Comparison of ENCODE assay signal across 8 cellular contexts in genomic region chr16:76653390-76654026, GRCh38.
A peak's percentile ranks its signal among the peaks of the same experiment; 100 is the strongest.
DNase-seq lines count a peak whose midpoint lies in the region; ATAC-seq and TF ChIP-seq lines count a peak whose summit lies in the region.

No MANE protein-coding gene starts in this region.

- H3K4me1 ChIP-seq in heart left ventricle (no peaks in the 10 kb centered on the region), right cardiac atrium (ENCODE audit: control insufficient read depth, insufficient read depth, low read length) (no peaks in the 10 kb centered on the region), breast epithelium (no peaks in the 10 kb centered on the region), mucosa of descending colon (ENCODE audit: low read depth) (no peaks in the 10 kb centered on the region)

- H3K27me3 ChIP-seq in heart left ventricle (peaks cover 0 to 5% (median 0%) of the 10 kb centered on the region in 9 donors), right cardiac atrium (ENCODE audit: control insufficient read depth, insufficient read depth) (no peaks in the 10 kb centered on the region), breast epithelium (no peaks in the 10 kb centered on the region)

- TF ChIP-seq POLR2A in heart left ventricle (IDR thresholded peaks at IDR 0.05) (no peak), breast epithelium (IDR thresholded peaks at IDR 0.05) (no peak)

- H3K27ac ChIP-seq in heart left ventricle (no peak overlapping the region), right cardiac atrium (ENCODE audit: low read length) (no peak overlapping the region), breast epithelium (no peak overlapping the region)

- no peaks in the 10 kb centered on the region for H3K9me3 ChIP-seq in heart left ventricle
- no peaks in the 10 kb centered on the region for H3K9me3 ChIP-seq in right cardiac atrium (ENCODE audit: control insufficient read depth, low read length)
- no peaks in the 10 kb centered on the region for H3K9me3 ChIP-seq in breast epithelium
- H3K9me3 ChIP-seq in mucosa of descending colon = no peaks in the 10 kb centered on the region

- 1 to 2% (median 2%) methylated on average over 3 of the region's 3 CpGs for whole genome bisulfite sequencing in heart left ventricle, 4 donors
- 2% methylated on average over 3 of the region's 3 CpGs for WGBS in right cardiac atrium

- TF ChIP-seq CTCF in heart left ventricle (IDR thresholded peaks at IDR 0.05) (peak in 9 of 12 donors; percentile 28 to 52 (median 33)), breast epithelium (IDR thresholded peaks at IDR 0.05) (peak in 2 of 3 donors; percentile 36 to 45), mucosa of descending colon (IDR thresholded peaks at IDR 0.05) (no peak)

- H3K4me3 ChIP-seq in heart left ventricle = no peak overlapping the region
- no peak overlapping the region for H3K4me3 ChIP-seq in right cardiac atrium (ENCODE audit: low read length)
- no peak overlapping the region for H3K4me3 ChIP-seq in breast epithelium
- no peak overlapping the region for H3K4me3 ChIP-seq in mucosa of descending colon

- ATAC-seq in heart left ventricle (no peak), right cardiac atrium (no peak), HG03175 (IDR thresholded peaks at IDR 0.05; ENCODE audit: unreplicated experiment) (peak; percentile 71), mucosa of descending colon (peak; percentile 59)

- H3K36me3 ChIP-seq in heart left ventricle = no peaks in the 10 kb centered on the region
- no peaks in the 10 kb centered on the region for H3K36me3 ChIP-seq in breast epithelium
- no peaks in the 10 kb centered on the region for H3K36me3 ChIP-seq in mucosa of descending colon (ENCODE audit: low read depth)

- intact Hi-C loops in heart left ventricle (cut with DNase I) (loop anchor here in 5 of 10 donors (5.0 to 10.0 kb wide), 4 partner anchors 379 to 866 kb away; partner anchors contain the start of gene CNTNAP4 (in 1 of the 5)), right cardiac atrium (cut with DNase I) (loop anchor here in 2 of 4 donors (10.0 kb wide), 2 partner anchors 521 to 859 kb away; no protein-coding TSS in a partner anchor), breast epithelium (cut with DNase I; ENCODE audit: low total_unique reads) (no loop called here), mucosa of descending colon (cut with DNase I, micrococcal nuclease) (no loop called here)

- DNase-seq in heart left ventricle (no peak), right cardiac atrium (no peak), NCI-H460 (ENCODE audit: extremely low read depth, low read depth) (peak; percentile 75), breast epithelium (ENCODE audit: low spot score in 2 of 2) (no peak), mucosa of descending colon (peak in 1 of 3 donors; percentile 26), GM03348 (ENCODE audit: low spot score) (no peak), EL (no peak)

Comparison
In these comparisons a context has a peak if more than half of its experiments do, and no peak if none do; other contexts are left out.
1. ATAC-seq: peak in HG03175 (single experiment) and mucosa of descending colon (single experiment); none in heart left ventricle (0 of 4) and right cardiac atrium (0 of 2).